Comparison of ENCODE assay signal across 12 cellular contexts in the genomic region with DNA sequence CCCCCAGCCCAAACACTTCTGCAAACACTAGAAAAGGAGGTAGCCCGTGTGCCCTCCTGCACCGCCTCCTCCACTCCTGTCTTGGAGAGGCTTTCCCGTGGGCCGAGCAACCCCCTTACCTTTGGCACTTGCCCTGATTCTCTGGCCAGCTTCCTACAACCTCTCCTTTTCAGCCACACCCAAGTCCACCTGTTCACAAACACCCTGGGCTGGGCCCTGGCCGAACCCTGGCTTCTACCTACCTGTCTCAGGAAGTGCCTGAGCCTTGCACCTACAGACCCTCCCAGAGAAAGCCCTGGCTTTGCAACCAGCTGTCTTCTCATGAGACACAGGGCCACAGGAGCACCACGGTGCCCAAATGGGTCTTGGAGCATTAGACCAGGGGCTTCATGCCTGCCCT. TPM values are rescaled to one million over a fixed set of nuclear protein-coding genes. Genes with fewer than 3 reads are reported as not detected.
DNase-seq lines count a peak whose midpoint lies in the region; ATAC-seq and TF ChIP-seq lines count a peak whose summit lies in the region.
"Had no signal": no experiment of that assay in that cellular context is flagged by ENCODE, and none has a peak within 500 bp of the region (broad histone marks: within the 10 kb centered on the region; RNA-seq: fewer than 3 reads in every experiment).

No MANE protein-coding gene starts in this region.

- DNase-seq in DND-41: no peak
- DNase-seq in NT2/D1 (ENCODE audit: low read depth, low spot score): no peak
- DNase-seq in central memory CD8-positive, alpha-beta T cell (ENCODE audit: low spot score in 2 of 2): no peak
- DNase-seq in neural progenitor cell (ENCODE audit: low spot score): no peak
- DNase-seq in NCI-H524 treated with DMSO at 0.1 percent for 48 hours (lab: John Stamatoyannopoulos, UW): no peak
- DNase-seq in GM23248: no peak
- DNase-seq: KG1, testis had no signal

- H3F3A ChIP-seq in neural progenitor cell (ENCODE audit: low read depth): peaks cover 30% of the 10 kb centered on the region
- H3F3A ChIP-seq in GM23248 (ENCODE audit: insufficient read depth): no peaks in the 10 kb centered on the region

- peak overlapping the region; percentile 52 for H3K27ac Mint-ChIP-seq in central memory CD8-positive, alpha-beta T cell (ENCODE audit: low read depth)
- peak overlapping the region; percentile 57 for H3K27ac Mint-ChIP-seq in neural progenitor cell

- 86 to 88% methylated on average over 6 of the region's 6 CpGs for WGBS in GM23248 (ENCODE audit: low coverage in 1 of 2, low lambda C conversion rate in 2 of 2, missing lambda C conversion rate in 2 of 2), 2 experiments

- H3K9me3 Mint-ChIP-seq in central memory CD8-positive, alpha-beta T cell: no peaks in the 10 kb centered on the region
- H3K9me3 Mint-ChIP-seq in neural progenitor cell: no peaks in the 10 kb centered on the region

- in situ Hi-C loops in GM23248 (cut with MboI): no loop called here

- TF ChIP-seq CTCF in DND-41 (IDR thresholded peaks at IDR 0.05; ENCODE audit: borderline replicate concordance, extremely low read depth, low read length, poor library complexity, severe bottlenecking) (no peak), neural progenitor cell (IDR thresholded peaks at IDR 0.05) (no peak)

- H3K4me3 Mint-ChIP-seq in central memory CD8-positive, alpha-beta T cell: peak overlapping the region; percentile 82
- H3K4me3 Mint-ChIP-seq in neural progenitor cell: peak overlapping the region; percentile 89

- H3K4me1 Mint-ChIP-seq in central memory CD8-positive, alpha-beta T cell: peaks cover 32% of the 10 kb centered on the region
- peaks cover 31% of the 10 kb centered on the region for H3K4me1 Mint-ChIP-seq in neural progenitor cell

- H3K4me2 ChIP-seq in DND-41 (ENCODE audit: insufficient read depth, low read length): peak overlapping the region; percentile 86
- H3K4me2 ChIP-seq in neural progenitor cell: no peak overlapping the region
- no peak overlapping the region for H3K4me2 ChIP-seq in GM23248 (ENCODE audit: unreplicated experiment)

- H3K36me3 ChIP-seq in DND-41 (ENCODE audit: insufficient read depth, low read length) (peaks cover 12% of the 10 kb centered on the region; the same call in 1 of the 2 replicates), NT2/D1 (ENCODE audit: insufficient read depth, insufficient read length, low read length) (peaks cover 14% of the 10 kb centered on the region), neural progenitor cell (no peaks in the 10 kb centered on the region), GM23248 (ENCODE audit: low read depth) (no peaks in the 10 kb centered on the region)

- H3K36me3 Mint-ChIP-seq in central memory CD8-positive, alpha-beta T cell (ENCODE audit: insufficient read depth): peaks cover 12% of the 10 kb centered on the region
- peaks cover 2% of the 10 kb centered on the region for H3K36me3 Mint-ChIP-seq in neural progenitor cell

- ATAC-seq in DND-41 (ENCODE audit: insufficient read depth, low read depth): no peak
- ATAC-seq in central memory CD8-positive, alpha-beta T cell (replicated peaks; ENCODE audit: extremely low read depth, poor library complexity, severe bottlenecking): no peak
- no peak for ATAC-seq in HG03095 (IDR thresholded peaks at IDR 0.05; ENCODE audit: unreplicated experiment)
- ATAC-seq: esophagus mucosa had no signal

- H3K27me3 Mint-ChIP-seq in central memory CD8-positive, alpha-beta T cell: no peaks in the 10 kb centered on the region
- H3K27me3 Mint-ChIP-seq in neural progenitor cell (ENCODE audit: insufficient read depth, low read depth): peaks cover 10% of the 10 kb centered on the region

- 0 out of 4 replicates have a peak overlapping the region, but pooled peaks of 1 of the 2 experiments have one; percentile 67 for H3K4me3 ChIP-seq in DND-41 (ENCODE audit: low read depth in 1 of 2, low read length in 2 of 2)
- H3K4me3 ChIP-seq in NT2/D1 (ENCODE audit: insufficient read length, low read depth): no peak overlapping the region
- H3K4me3 ChIP-seq in neural progenitor cell: no peak overlapping the region
- H3K4me3 ChIP-seq in GM23248: no peak overlapping the region
- H3K4me3 ChIP-seq: Peyer's patch, testis had no signal

- H4K20me1 ChIP-seq in DND-41 (ENCODE audit: insufficient read depth, low read length) (peaks cover 51% of the 10 kb centered on the region), neural progenitor cell (ENCODE audit: low read depth) (peaks cover 60% of the 10 kb centered on the region), GM23248 (ENCODE audit: insufficient read depth) (no peaks in the 10 kb centered on the region)

- peak overlapping the region; percentile 30 for H3K9ac ChIP-seq in DND-41 (ENCODE audit: low read depth, low read length)
- peak overlapping the region; percentile 76 for H3K9ac ChIP-seq in NT2/D1 (ENCODE audit: insufficient read length, low read depth)
- H3K9ac ChIP-seq in neural progenitor cell: no peak overlapping the region
- no peak overlapping the region for H3K9ac ChIP-seq in GM23248

- H3K9me3 ChIP-seq in DND-41 (ENCODE audit: insufficient read depth, low read length, severe bottlenecking) (no peaks in the 10 kb centered on the region), NT2/D1 (ENCODE audit: insufficient read depth, low read length) (no peaks in the 10 kb centered on the region; the same call in 1 of the 2 replicates), neural progenitor cell (ENCODE audit: low read depth) (no peaks in the 10 kb centered on the region), GM23248 (ENCODE audit: low read depth) (no peaks in the 10 kb centered on the region)
- H3K9me3 ChIP-seq: Peyer's patch, testis had no signal

- H3K27ac ChIP-seq in DND-41 (ENCODE audit: low read length): peak overlapping the region; percentile 79
- no peak overlapping the region for H3K27ac ChIP-seq in neural progenitor cell
- no peak overlapping the region for H3K27ac ChIP-seq in GM23248
- H3K27ac ChIP-seq: Peyer's patch, testis had no signal

- H2AFZ ChIP-seq in DND-41 (ENCODE audit: low read depth, low read length): no peak overlapping the region
- no peak overlapping the region for H2AFZ ChIP-seq in neural progenitor cell (replicated peaks)
- no peak overlapping the region for H2AFZ ChIP-seq in GM23248

- H3K4me1 ChIP-seq in DND-41 (ENCODE audit: insufficient read depth, low read length) (peaks cover 77% of the 10 kb centered on the region), NT2/D1 (ENCODE audit: insufficient read depth, insufficient read length) (peaks cover 48% of the 10 kb centered on the region), neural progenitor cell (peaks cover 37% of the 10 kb centered on the region), GM23248 (ENCODE audit: insufficient read depth) (peaks cover 4% of the 10 kb centered on the region; the same call in 1 of the 2 replicates)

- H3K9me2 ChIP-seq in GM23248 (ENCODE audit: insufficient read depth): no peaks in the 10 kb centered on the region

- H3K79me2 ChIP-seq in DND-41 (ENCODE audit: insufficient read depth, low read length) (peaks cover 18% of the 10 kb centered on the region), neural progenitor cell (ENCODE audit: low read depth) (no peaks in the 10 kb centered on the region), GM23248 (ENCODE audit: insufficient read depth) (no peaks in the 10 kb centered on the region; the same call in 1 of the 2 replicates)

- H3K27me3 ChIP-seq in DND-41 (ENCODE audit: insufficient read depth, low read length, poor library complexity) (peaks cover 6% of the 10 kb centered on the region), NT2/D1 (ENCODE audit: insufficient read depth, insufficient read length) (no peaks in the 10 kb centered on the region), neural progenitor cell (peaks cover 8% of the 10 kb centered on the region), GM23248 (replicated peaks; ENCODE audit: insufficient read depth) (no peaks in the 10 kb centered on the region)
- H3K27me3 ChIP-seq: Peyer's patch, testis had no signal

RNA-seq across cellular contexts. Expression of gene ANTKMT, which starts 2.0 kb away (rescaled TPM):
- 7.5 and 20.9 TPM in 2 replicates for total RNA-seq in neural progenitor cell (ENCODE audit: low replicate concordance)
- 20.4 and 34.8 TPM in 2 replicates for total RNA-seq in GM23248 (2014; rRNA removed; shearing (Covaris generic))
- 33.3 and 33.5 TPM in 2 replicates for polyA plus RNA-seq in GM23248 (2016; fragmentation: Nextera tagmentation; extraction: Ambion mirVana)

RNA-seq across cellular contexts. Expression of gene METRN, which starts 4.0 kb away (rescaled TPM):
- total RNA-seq in neural progenitor cell (ENCODE audit: low replicate concordance): 24.3 and 110 TPM in 2 replicates
- 90.7 and 98.1 TPM in 2 replicates for total RNA-seq in GM23248 (2014; rRNA removed; shearing (Covaris generic))
- 21.6 and 26.0 TPM in 2 replicates for polyA plus RNA-seq in GM23248 (2016; fragmentation: Nextera tagmentation; extraction: Ambion mirVana)

RNA-seq across cellular contexts. Expression of gene CCDC78, which starts 7.3 kb away (rescaled TPM):
- total RNA-seq in neural progenitor cell (ENCODE audit: low replicate concordance): 0.67 and 3.7 TPM in 2 replicates
- 1.0 and 9.5 TPM in 2 replicates for total RNA-seq in GM23248 (2014; rRNA removed; shearing (Covaris generic))
- polyA plus RNA-seq in GM23248 (2016; fragmentation: Nextera tagmentation; extraction: Ambion mirVana): 0.78 and 1.1 TPM in 2 replicates

RNA-seq across cellular contexts. Expression of gene HAGHL, which starts 8.0 kb away (rescaled TPM):
- 1.0 and 5.4 TPM in 2 replicates for total RNA-seq in neural progenitor cell (ENCODE audit: low replicate concordance)
- 5.8 and 7.8 TPM in 2 replicates for total RNA-seq in GM23248 (2014; rRNA removed; shearing (Covaris generic))
- 10.8 and 64.8 TPM in 2 replicates for polyA plus RNA-seq in GM23248 (2016; fragmentation: Nextera tagmentation; extraction: Ambion mirVana)

RNA-seq across cellular contexts. Expression of gene FBXL16, which starts 13.3 kb away (rescaled TPM):
- 0.13 and 0.65 TPM in 2 replicates for total RNA-seq in neural progenitor cell (ENCODE audit: low replicate concordance)
- 0.54 TPM in 1 of 2 replicates, not detected in the other for total RNA-seq in GM23248 (2014; rRNA removed; shearing (Covaris generic))
- 0.16 and 0.29 TPM in 2 replicates for polyA plus RNA-seq in GM23248 (2016; fragmentation: Nextera tagmentation; extraction: Ambion mirVana)
- total RNA-seq: mesenteric fat pad had no signal

Comparison
In these comparisons a context has a peak if more than half of its experiments do, and no peak if none do; other contexts are left out.
1. H3K9ac ChIP-seq: peak in DND-41 (single experiment) and NT2/D1 (single experiment); none in neural progenitor cell (single experiment) and GM23248 (single experiment).